ENCODE assay signal across 9 cellular contexts in genomic region chr3:149151843-149152242, GRCh38. TPM values are rescaled to one million over a fixed set of nuclear protein-coding genes. Genes with fewer than 3 reads are reported as not detected.
DNase-seq lines count a peak whose midpoint lies in the region; ATAC-seq and TF ChIP-seq lines count a peak whose summit lies in the region.
"Had no signal": no experiment of that assay in that cellular context is flagged by ENCODE, and none has a peak within 500 bp of the region (broad histone marks: within the 10 kb centered on the region; RNA-seq: fewer than 3 reads in every experiment).

No MANE protein-coding gene starts in this region.

- H3K4me2 ChIP-seq in KMS-11: peak overlapping the region; percentile 100

- H3K27ac ChIP-seq in KMS-11: peak overlapping the region; percentile 95

- no peak overlapping the region for H2AFZ ChIP-seq in KMS-11 (ENCODE audit: low read depth)

- H3K4me1 ChIP-seq in KMS-11 (ENCODE audit: low read depth, poor library complexity, severe bottlenecking): peaks cover 70% of the 10 kb centered on the region

- peak; percentile 53 for DNase-seq in GM03348 (ENCODE audit: low spot score)
- peak; percentile 54 to 59 for DNase-seq in cardiac fibroblast (ENCODE audit: low read depth in 2 of 2)
- no peak for DNase-seq in natural killer cell treated with Interleukin-12 subunit alpha and Interleukin-12 subunit beta and Interleukin-15 and Interleukin-18, amount 100 ng/mL, for 72 hours (ENCODE audit: low spot score)
- no peak for DNase-seq in DMS79 treated with DMSO at 0.1 percent for 48 hours (lab: John Stamatoyannopoulos, UW)
- no peak for DNase-seq in germinal center (ENCODE audit: low spot score)

- H3K27me3 ChIP-seq in KMS-11 (ENCODE audit: insufficient read depth, low read depth): no peaks in the 10 kb centered on the region

- H3K9ac ChIP-seq in KMS-11: peak overlapping the region; percentile 66

- H3K4me1 Mint-ChIP-seq in natural killer cell treated with Interleukin-12 subunit alpha and Interleukin-12 subunit beta and Interleukin-15 and Interleukin-18, amount 100 ng/mL, for 72 hours (ENCODE audit: low read depth in 2 of 2): peaks cover 18 to 21% of the 10 kb centered on the region in 2 donors

- H3K36me3 ChIP-seq in KMS-11 (ENCODE audit: insufficient read depth): no peaks in the 10 kb centered on the region

- H3K27ac Mint-ChIP-seq in natural killer cell treated with Interleukin-12 subunit alpha and Interleukin-12 subunit beta and Interleukin-15 and Interleukin-18, amount 100 ng/mL, for 72 hours: peak overlapping the region in 1 of 2 donors; percentile 35
- H3K27ac Mint-ChIP-seq: T-helper 1 cell treated with Interleukin-12 subunit alpha and Interleukin-12 subunit beta and Interleukin-4 antibody, amounts not matched to agents 30 μg/mL and 1 μg/mL, for 36 hours had no signal

- H3K4me3 ChIP-seq in KMS-11 (IDR thresholded peaks at IDR 0.05; ENCODE audit: insufficient read depth, low read depth, low read length) (no peak overlapping the region), cardiac fibroblast (replicated peaks in 1 of 2; ENCODE audit: low read depth in 2 of 2, low read length in 2 of 2) (no peak overlapping the region)

- TF ChIP-seq CTCF in KMS-11 (conservative IDR thresholded peaks at IDR 0.05; ENCODE audit: low read depth, low read length) (no peak), cardiac fibroblast (IDR thresholded peaks at IDR 0.05; ENCODE audit: low read depth, low read length) (no peak)

- H3K27me3 Mint-ChIP-seq in natural killer cell treated with Interleukin-12 subunit alpha and Interleukin-12 subunit beta and Interleukin-15 and Interleukin-18, amount 100 ng/mL, for 72 hours: no peaks in the 10 kb centered on the region

- peak; percentile 58 to 59 for ATAC-seq in natural killer cell treated with Interleukin-12 subunit alpha and Interleukin-12 subunit beta and Interleukin-15 and Interleukin-18, amount 100 ng/mL, for 72 hours
- ATAC-seq in GM21619 (IDR thresholded peaks at IDR 0.05; ENCODE audit: unreplicated experiment): no peak
- ATAC-seq in HG02588 (IDR thresholded peaks at IDR 0.05; ENCODE audit: unreplicated experiment): no peak

- H3K9me3 Mint-ChIP-seq in natural killer cell treated with Interleukin-12 subunit alpha and Interleukin-12 subunit beta and Interleukin-15 and Interleukin-18, amount 100 ng/mL, for 72 hours: no peaks in the 10 kb centered on the region
- H3K9me3 Mint-ChIP-seq: T-helper 1 cell treated with Interleukin-12 subunit alpha and Interleukin-12 subunit beta and Interleukin-4 antibody, amounts not matched to agents 30 μg/mL and 1 μg/mL, for 36 hours had no signal

- peak overlapping the region; percentile 53 for H3K4me3 Mint-ChIP-seq in natural killer cell treated with Interleukin-12 subunit alpha and Interleukin-12 subunit beta and Interleukin-15 and Interleukin-18, amount 100 ng/mL, for 72 hours
- H3K4me3 Mint-ChIP-seq: T-helper 1 cell treated with Interleukin-12 subunit alpha and Interleukin-12 subunit beta and Interleukin-4 antibody, amounts not matched to agents 30 μg/mL and 1 μg/mL, for 36 hours had no signal

- no peaks in the 10 kb centered on the region for H4K20me1 ChIP-seq in KMS-11 (ENCODE audit: insufficient read depth)

- peaks cover 6% of the 10 kb centered on the region for H3K36me3 Mint-ChIP-seq in natural killer cell treated with Interleukin-12 subunit alpha and Interleukin-12 subunit beta and Interleukin-15 and Interleukin-18, amount 100 ng/mL, for 72 hours

- H3K79me2 ChIP-seq in KMS-11 (ENCODE audit: insufficient read depth, low read depth): no peaks in the 10 kb centered on the region

RNA-seq across cellular contexts. Expression of gene HPS3, which starts 22.4 kb away (rescaled TPM):
- 10 to 100 TPM; 15.1 to 27.8 TPM for total RNA-seq in natural killer cell treated with Interleukin-12 subunit alpha and Interleukin-12 subunit beta and Interleukin-15 and Interleukin-18, amount 100 ng/mL, for 72 hours

Comparison
In these comparisons a context has a peak if more than half of its experiments do, and no peak if none do; other contexts are left out.
1. DNase-seq: peak in GM03348 (single experiment) and cardiac fibroblast (2 of 2); none in natural killer cell treated with Interleukin-12 subunit alpha and Interleukin-12 subunit beta and Interleukin-15 and Interleukin-18, amount 100 ng/mL, for 72 hours (single experiment), DMS79 treated with DMSO at 0.1 percent for 48 hours (single experiment) and germinal center (single experiment).
2. ATAC-seq: peak in natural killer cell treated with Interleukin-12 subunit alpha and Interleukin-12 subunit beta and Interleukin-15 and Interleukin-18, amount 100 ng/mL, for 72 hours (2 of 2); none in GM21619 (single experiment) and HG02588 (single experiment).